In genomic region chr15:96339662-96340347, GRCh38 we compare ENCODE assay signal across 10 cellular contexts. TPM values are rescaled to one million over a fixed set of nuclear protein-coding genes. Genes with fewer than 3 reads are reported as not detected.
DNase-seq lines count a peak whose midpoint lies in the region; ATAC-seq and TF ChIP-seq lines count a peak whose summit lies in the region.
"Had no signal": no experiment of that assay in that cellular context is flagged by ENCODE, and none has a peak within 500 bp of the region (broad histone marks: within the 10 kb centered on the region; RNA-seq: fewer than 3 reads in every experiment).

No MANE protein-coding gene starts in this region.

- H3K4me3 Mint-ChIP-seq in CD4-positive, alpha-beta T cell: no peak overlapping the region

- CTCF ChIA-PET in CD4-positive, alpha-beta T cell (lab: Charles Lee): no interaction called here

- intact Hi-C loops in left ventricle myocardium inferior (cut with micrococcal nuclease) (loop anchor here (10.0 kb wide), 1 partner anchor 1075 kb away; no protein-coding TSS in a partner anchor), Right ventricle myocardium superior (cut with DNase I) (loop anchor here (5.0 kb wide), 1 partner anchor 1083 kb away; no protein-coding TSS in a partner anchor), vagina (cut with DNase I) (loop anchor here (1.0 to 10.0 kb wide), 6 partner anchors 9 to 1668 kb away; no protein-coding TSS in a partner anchor)
- intact Hi-C loops in CD4-positive, alpha-beta T cell (cut with DNase I, micrococcal nuclease): no loop called here

- H3K36me3 Mint-ChIP-seq in CD4-positive, alpha-beta T cell (ENCODE audit: low read depth): no peaks in the 10 kb centered on the region

- H3K36me3 ChIP-seq in left ventricle myocardium inferior: peaks cover 7% of the 10 kb centered on the region
- peaks cover 0 to 3% of the 10 kb centered on the region in 2 donors for H3K36me3 ChIP-seq in duodenal mucosa (ENCODE audit: control insufficient read depth in 1 of 2, insufficient read depth in 2 of 2, low read length in 2 of 2)
- peaks cover 26% of the 10 kb centered on the region for H3K36me3 ChIP-seq in muscle layer of colon (ENCODE audit: insufficient read depth, low read length)
- peaks cover 0 to 15% of the 10 kb centered on the region in 2 donors for H3K36me3 ChIP-seq in vagina

- POLR2A ChIA-PET in CD4-positive, alpha-beta T cell (lab: Charles Lee): no interaction called here

- peak overlapping the region; percentile 88 for H3K4me3 ChIP-seq in left ventricle myocardium inferior
- H3K4me3 ChIP-seq in duodenal mucosa (ENCODE audit: low read depth in 1 of 2, low read length in 2 of 2): peak overlapping the region; percentile 66 to 69
- H3K4me3 ChIP-seq in muscle layer of colon (ENCODE audit: low read depth in 1 of 2, low read length in 2 of 2): peak overlapping the region; percentile 49 to 89
- H3K4me3 ChIP-seq in vagina: peak overlapping the region; percentile 67 to 85

- H3K9me3 Mint-ChIP-seq in CD4-positive, alpha-beta T cell: no peaks in the 10 kb centered on the region

- peaks cover 97% of the 10 kb centered on the region for H3K27me3 Mint-ChIP-seq in CD4-positive, alpha-beta T cell

- H3K9ac ChIP-seq in duodenal mucosa (ENCODE audit: low read depth in 1 of 2, low read length in 2 of 2): peak overlapping the region; percentile 22 to 70
- H3K9ac ChIP-seq in muscle layer of colon (ENCODE audit: low read length): peak overlapping the region; percentile 92

- H3K4me1 ChIP-seq in left ventricle myocardium inferior: peaks cover 76% of the 10 kb centered on the region
- H3K4me1 ChIP-seq in duodenal mucosa (ENCODE audit: control insufficient read depth in 1 of 2, insufficient read depth in 2 of 2, low read length in 2 of 2): peaks cover 39 to 44% of the 10 kb centered on the region in 2 donors
- peaks cover 28% of the 10 kb centered on the region for H3K4me1 ChIP-seq in muscle layer of colon (ENCODE audit: insufficient read depth, low read length)
- peaks cover 13% of the 10 kb centered on the region for H3K4me1 ChIP-seq in vagina

- TF ChIP-seq CTCF in left ventricle myocardium inferior (IDR thresholded peaks at IDR 0.05; ENCODE audit: borderline replicate concordance): no peak
- TF ChIP-seq CTCF in vagina (IDR thresholded peaks at IDR 0.05): no peak
- TF ChIP-seq CTCF in CD4-positive, alpha-beta T cell (IDR thresholded peaks at IDR 0.05): no peak

- H3K4me1 Mint-ChIP-seq in CD4-positive, alpha-beta T cell (ENCODE audit: low read depth): peaks cover 8% of the 10 kb centered on the region

- H3K9me3 ChIP-seq in left ventricle myocardium inferior (replicated peaks) (no peaks in the 10 kb centered on the region), duodenal mucosa (ENCODE audit: control insufficient read depth in 1 of 2, low read length in 2 of 2) (no peaks in the 10 kb centered on the region), muscle layer of colon (ENCODE audit: low read length) (no peaks in the 10 kb centered on the region), vagina (no peaks in the 10 kb centered on the region)
- peaks cover 32% of the 10 kb centered on the region for H3K9me3 ChIP-seq in CD4-positive, alpha-beta T cell (ENCODE audit: control insufficient read depth, low read length)

- peak overlapping the region; percentile 96 for H3K27ac ChIP-seq in left ventricle myocardium inferior (replicated peaks)
- H3K27ac ChIP-seq in duodenal mucosa (ENCODE audit: low read depth, low read length): peak overlapping the region; percentile 39
- peak overlapping the region; percentile 90 for H3K27ac ChIP-seq in muscle layer of colon (ENCODE audit: low read depth, low read length)
- H3K27ac ChIP-seq in vagina: peak overlapping the region; percentile 99
- no peak overlapping the region for H3K27ac ChIP-seq in CD4-positive, alpha-beta T cell (ENCODE audit: low read depth, low read length)

- DNase-seq in left ventricle myocardium inferior (no peak), Right ventricle myocardium superior (no peak), vagina (ENCODE audit: extremely low spot score in 2 of 2) (no peak)
- DNase-seq in CD4-positive, alpha-beta T cell: no peak
- DNase-seq: COR-L47, T-helper 9 cell had no signal

- no peak overlapping the region for H3K27ac Mint-ChIP-seq in CD4-positive, alpha-beta T cell

- H3K27me3 ChIP-seq in left ventricle myocardium inferior (ENCODE audit: low read depth) (peaks cover 26% of the 10 kb centered on the region), duodenal mucosa (ENCODE audit: control insufficient read depth in 1 of 2, insufficient read depth in 2 of 2, low read length in 2 of 2) (peaks cover 5 to 6% of the 10 kb centered on the region in 2 donors), muscle layer of colon (ENCODE audit: control insufficient read depth in 1 of 2, insufficient read depth in 2 of 2, low read length in 2 of 2) (no peaks in the 10 kb centered on the region), vagina (no peaks in the 10 kb centered on the region)
- peaks cover 97% of the 10 kb centered on the region for H3K27me3 ChIP-seq in CD4-positive, alpha-beta T cell (ENCODE audit: control insufficient read depth, insufficient read depth, low read length)

- no peak for TF ChIP-seq POLR2A in vagina (IDR thresholded peaks at IDR 0.05)

- ATAC-seq in Right ventricle myocardium superior (ENCODE audit: poor library complexity) (no peak), GM21619 (IDR thresholded peaks at IDR 0.05; ENCODE audit: unreplicated experiment) (no peak), GM19328 (IDR thresholded peaks at IDR 0.05; ENCODE audit: unreplicated experiment) (no peak)
- ATAC-seq in CD4-positive, alpha-beta T cell (ENCODE audit: poor library complexity): no peak

RNA-seq across cellular contexts. Expression of gene NR2F2, which starts 9.3 kb away (rescaled TPM):
- total RNA-seq in left ventricle myocardium inferior (12.8 TPM), Right ventricle myocardium superior (11.0 TPM), vagina (39.8 TPM)
- not detected for total RNA-seq in CD4-positive, alpha-beta T cell

Comparison
In these comparisons a context has a peak if more than half of its experiments do, and no peak if none do; other contexts are left out.
1. RNA of gene NR2F2, which starts 9.3 kb away (total RNA-seq): 39.8 TPM in vagina (single experiment), 12.8 TPM in left ventricle myocardium inferior (single experiment) and 11.0 TPM in Right ventricle myocardium superior (single experiment); not detected in CD4-positive, alpha-beta T cell; every median in the first group is over 10 times any median in the second.
2. intact Hi-C loops: an anchor here in left ventricle myocardium inferior (10.0 kb wide), Right ventricle myocardium superior (5.0 kb wide) and vagina (1.0 to 10.0 kb wide); none called in CD4-positive, alpha-beta T cell.
3. Peak in every context shown above with its lines, with median percentiles within 50 percentile points of each other: H3K4me3 ChIP-seq.